In the genomic region with DNA sequence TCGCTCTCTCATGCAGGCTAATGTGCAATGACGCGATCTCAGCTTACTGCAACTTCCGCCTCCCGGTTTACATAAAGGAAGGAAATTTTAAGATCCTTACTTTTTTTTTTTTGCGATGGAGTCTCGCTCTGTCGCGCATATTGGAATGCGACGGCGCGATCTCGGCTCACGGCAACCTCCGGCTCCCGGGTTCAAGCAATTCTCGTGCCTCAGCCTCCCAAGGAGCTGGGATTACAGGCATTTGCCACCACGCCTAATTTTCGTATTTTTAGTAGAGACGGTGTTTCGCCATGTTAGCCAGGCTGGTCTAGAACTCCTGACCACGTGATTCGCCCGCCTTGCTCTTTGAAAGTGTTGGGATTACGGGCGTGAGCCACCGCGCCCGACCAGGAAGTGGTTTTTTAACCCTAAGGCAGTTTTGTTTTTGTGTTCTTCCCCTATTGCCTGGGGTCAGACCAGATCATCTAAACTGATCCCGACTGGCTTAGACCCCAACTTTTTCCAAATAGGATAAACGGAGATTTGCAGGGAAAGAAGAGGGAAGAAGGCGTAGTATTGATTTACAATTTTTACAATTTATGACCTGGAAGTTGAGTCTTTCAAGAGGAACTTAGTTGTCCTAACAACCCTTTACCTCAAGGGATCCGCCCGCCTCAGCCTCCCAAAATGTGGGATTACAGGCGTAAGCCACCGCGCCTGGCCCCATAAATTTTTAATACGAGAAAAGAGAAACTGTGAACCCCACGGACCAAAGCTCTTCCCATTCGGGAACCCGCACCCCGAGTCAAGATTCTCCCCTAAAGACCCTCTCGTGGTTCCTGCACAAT, we compare ENCODE assay signal across 8 cellular contexts.
DNase-seq lines count a peak whose midpoint lies in the region; ATAC-seq and TF ChIP-seq lines count a peak whose summit lies in the region.

No MANE protein-coding gene starts in this region.

- H4K91ac ChIP-seq in neuronal stem cell (ENCODE audit: low read depth, low read length, poor library complexity): no peak overlapping the region

- WGBS in neuronal stem cell (ENCODE audit: extremely low coverage in 2 of 2, insufficient read length in 2 of 2, insufficient replicate concordance in 1 of 2), 2 donors: no CpG with 5 or more reads among the region's 44 CpGs
- 34 to 50% methylated on average over 29 to 44 of the region's 44 CpGs for WGBS in transverse colon (ENCODE audit: low coverage in 1 of 2), 2 donors

- no peak overlapping the region for H2BK120ac ChIP-seq in neuronal stem cell (ENCODE audit: low read depth, low read length)

- TF ChIP-seq CTCF in BJ (IDR thresholded peaks at IDR 0.05; ENCODE audit: insufficient read depth, low read depth, low read length) (no peak), transverse colon (IDR thresholded peaks at IDR 0.05) (no peak)

- peak overlapping the region; percentile 96 for H3K27ac Mint-ChIP-seq in activated naive CD4-positive, alpha-beta T cell treated with anti-CD3 and anti-CD28 coated beads, Interleukin-2, amount 10 ng/mL, durations not matched to agents 7 days and 5 days

- H3K4me3 ChIP-seq in BJ (ENCODE audit: low read depth, low read length): peak overlapping the region; percentile 67
- H3K4me3 ChIP-seq in HUES6 (ENCODE audit: low read depth, low read length): peak overlapping the region; percentile 97
- H3K4me3 ChIP-seq in neuronal stem cell (ENCODE audit: low read length in 2 of 2): peak overlapping the region; percentile 88 to 94
- H3K4me3 ChIP-seq in transverse colon: peak overlapping the region; percentile 50 to 68 (median 56)

- H2BK12ac ChIP-seq in neuronal stem cell (ENCODE audit: low read length): no peak overlapping the region

- H4K8ac ChIP-seq in neuronal stem cell (ENCODE audit: low read depth, low read length): peak overlapping the region; percentile 17

- H3K4me2 ChIP-seq in neuronal stem cell (ENCODE audit: insufficient read depth, low read length, poor library complexity, severe bottlenecking): peak overlapping the region; percentile 69

- ATAC-seq in GM18858 (IDR thresholded peaks at IDR 0.05; ENCODE audit: unreplicated experiment) (no peak), GM18868 (IDR thresholded peaks at IDR 0.05; ENCODE audit: unreplicated experiment) (no peak)

- no peak overlapping the region for H3K23ac ChIP-seq in neuronal stem cell (ENCODE audit: low read depth, low read length, poor library complexity)

- peaks cover 30% of the 10 kb centered on the region for H3K9me3 Mint-ChIP-seq in activated naive CD4-positive, alpha-beta T cell treated with anti-CD3 and anti-CD28 coated beads, Interleukin-2, amount 10 ng/mL, durations not matched to agents 7 days and 5 days

- H2AFZ ChIP-seq in neuronal stem cell (ENCODE audit: low read length): peak overlapping the region; percentile 79

- in situ Hi-C loops in transverse colon (cut with MboI; ENCODE audit: low pct_ligation_motif_present in 1 of 4, low pct_unique_long_range_greater_than_20kb in 1 of 4, low sequenced_read_pairs in 3 of 4): no loop called here

- peaks cover 16% of the 10 kb centered on the region for H3K4me1 Mint-ChIP-seq in activated naive CD4-positive, alpha-beta T cell treated with anti-CD3 and anti-CD28 coated beads, Interleukin-2, amount 10 ng/mL, durations not matched to agents 7 days and 5 days

- no peak for TF ChIP-seq POLR2A in transverse colon (IDR thresholded peaks at IDR 0.05)

- peak overlapping the region; percentile 79 for H2AK5ac ChIP-seq in neuronal stem cell (ENCODE audit: low read depth, low read length)

- CTCF ChIA-PET in BJ (lab: Yijun Ruan, JAX): interaction anchor here (0.6 kb wide), 1 partner anchor 129 kb away, joined by 3 read pairs; no protein-coding TSS in a partner anchor
- CTCF ChIA-PET in activated naive CD4-positive, alpha-beta T cell treated with anti-CD3 and anti-CD28 coated beads, Interleukin-2, amount 10 ng/mL, durations not matched to agents 7 days and 5 days (lab: Charles Lee): interaction anchor here (0.7 kb wide), 1 partner anchor 350 kb away, joined by 3 read pairs; no protein-coding TSS in a partner anchor

- H2BK15ac ChIP-seq in neuronal stem cell (ENCODE audit: low read length): no peak overlapping the region

- H3K27ac ChIP-seq in HUES6 (ENCODE audit: low read depth, low read length): peak overlapping the region; percentile 86; the same call in 1 of the 2 replicates
- peak overlapping the region; percentile 82 for H3K27ac ChIP-seq in neuronal stem cell (replicated peaks; ENCODE audit: low read length)
- peak overlapping the region; percentile 85 to 90 (median 87) for H3K27ac ChIP-seq in transverse colon

- H2BK5ac ChIP-seq in neuronal stem cell (ENCODE audit: low read length): peak overlapping the region; percentile 82

- no peaks in the 10 kb centered on the region for H3K36me3 ChIP-seq in BJ (ENCODE audit: control insufficient read depth, insufficient read depth, low read length)
- peaks cover 15% of the 10 kb centered on the region; the same call in 1 of the 2 replicates for H3K36me3 ChIP-seq in HUES6 (ENCODE audit: control insufficient read depth, insufficient read depth, low read length)
- peaks cover 12 to 29% of the 10 kb centered on the region in 2 donors for H3K36me3 ChIP-seq in neuronal stem cell (replicated peaks in 1 of 2; ENCODE audit: control insufficient read depth in 2 of 2, insufficient read depth in 2 of 2, low read length in 2 of 2)
- H3K36me3 ChIP-seq in transverse colon: no peaks in the 10 kb centered on the region

- H3K9me3 ChIP-seq in HUES6 (ENCODE audit: control insufficient read depth, insufficient read depth, low read depth, low read length): peaks cover 16% of the 10 kb centered on the region; the same call in 1 of the 2 replicates
- H3K9me3 ChIP-seq in neuronal stem cell (replicated peaks in 1 of 2; ENCODE audit: control insufficient read depth in 2 of 2, insufficient read depth in 1 of 2, low read depth in 1 of 2, low read length in 2 of 2): peaks cover 5 to 39% of the 10 kb centered on the region in 2 donors
- no peaks in the 10 kb centered on the region for H3K9me3 ChIP-seq in transverse colon

- POLR2A ChIA-PET in BJ (lab: Charles Lee): interaction anchor here (0.6 kb wide), 1 partner anchor 1108 kb away, joined by 13 read pairs; no protein-coding TSS in a partner anchor

- H3K18ac ChIP-seq in neuronal stem cell (ENCODE audit: low read length): peak overlapping the region; percentile 93

- TF ChIP-seq EP300 in transverse colon (IDR thresholded peaks at IDR 0.05; ENCODE audit: low read depth): no peak

- no peaks in the 10 kb centered on the region for H3K4me1 ChIP-seq in HUES6 (ENCODE audit: control insufficient read depth, insufficient read depth, low read length)
- H3K4me1 ChIP-seq in neuronal stem cell (ENCODE audit: control insufficient read depth in 2 of 2, insufficient read depth in 1 of 2, low read depth in 1 of 2, low read length in 2 of 2): peaks cover 0 to 3% of the 10 kb centered on the region in 2 donors
- no peaks in the 10 kb centered on the region for H3K4me1 ChIP-seq in transverse colon

- H3K36me3 Mint-ChIP-seq in activated naive CD4-positive, alpha-beta T cell treated with anti-CD3 and anti-CD28 coated beads, Interleukin-2, amount 10 ng/mL, durations not matched to agents 7 days and 5 days: peaks cover 39% of the 10 kb centered on the region

- peaks cover 6% of the 10 kb centered on the region for H3K79me1 ChIP-seq in neuronal stem cell (ENCODE audit: low read depth, low read length)

- H3K9ac ChIP-seq in HUES6 (ENCODE audit: low read length) (peak overlapping the region; percentile 26), neuronal stem cell (ENCODE audit: low read depth, low read length, poor library complexity) (no peak overlapping the region)

- H3K14ac ChIP-seq in neuronal stem cell (ENCODE audit: low read length): no peak overlapping the region

- H3K4ac ChIP-seq in neuronal stem cell (ENCODE audit: low read length): no peak overlapping the region

- H3K27me3 ChIP-seq in BJ (ENCODE audit: control insufficient read depth, insufficient read depth, low read length): no peaks in the 10 kb centered on the region
- no peaks in the 10 kb centered on the region for H3K27me3 ChIP-seq in HUES6 (ENCODE audit: control insufficient read depth, insufficient read depth, low read length)
- H3K27me3 ChIP-seq in neuronal stem cell (ENCODE audit: control insufficient read depth in 3 of 3, insufficient read depth in 3 of 3, low read depth in 1 of 3, low read length in 3 of 3): no peaks in the 10 kb centered on the region
- H3K27me3 ChIP-seq in transverse colon: no peaks in the 10 kb centered on the region

- DNase-seq in BJ (ENCODE audit: low read depth) (no peak), germinal center (ENCODE audit: low spot score) (peak; percentile 24), neuronal stem cell (ENCODE audit: low spot score) (peak; percentile 31), transverse colon (peak; percentile 44)
- DNase-seq in activated naive CD4-positive, alpha-beta T cell treated with anti-CD3 and anti-CD28 coated beads, Interleukin-2, amount 10 ng/mL, durations not matched to agents 7 days and 5 days: peak; percentile 55

- H3K4me3 Mint-ChIP-seq in activated naive CD4-positive, alpha-beta T cell treated with anti-CD3 and anti-CD28 coated beads, Interleukin-2, amount 10 ng/mL, durations not matched to agents 7 days and 5 days: peak overlapping the region; percentile 88

- intact Hi-C loops in transverse colon (cut with DNase I; ENCODE audit: low total_unique reads): no loop called here

- no peaks in the 10 kb centered on the region for H3K27me3 Mint-ChIP-seq in activated naive CD4-positive, alpha-beta T cell treated with anti-CD3 and anti-CD28 coated beads, Interleukin-2, amount 10 ng/mL, durations not matched to agents 7 days and 5 days
